In the genomic region with DNA sequence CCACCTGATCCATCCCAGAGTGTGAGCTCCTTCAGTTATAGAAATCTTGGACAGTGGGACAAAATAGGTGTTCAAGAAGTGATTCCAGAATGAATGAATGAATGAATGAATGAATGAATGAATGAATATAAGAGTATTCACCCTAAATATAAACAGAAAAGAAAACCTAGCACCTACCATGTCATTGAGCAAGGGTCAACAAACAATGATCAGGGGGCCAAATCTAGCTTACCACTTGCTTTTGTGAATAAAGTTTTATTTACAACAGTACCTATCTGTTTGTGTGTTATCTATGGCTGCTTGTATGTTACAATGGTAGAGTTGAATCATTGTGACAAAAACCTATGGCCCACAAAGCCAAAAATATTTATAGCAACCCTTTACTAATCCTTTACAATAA, we compare ENCODE assay signal across 2 cellular contexts.
TF ChIP-seq lines count a peak whose summit lies in the region.

No MANE protein-coding gene starts in this region.

TF ChIP-seq in GM12878, 131 proteins besides CTCF, POLR2A, EP300 and RAD21:
- TF ChIP-seq SUZ12 (IDR thresholded peaks at IDR 0.05; ENCODE audit: unreplicated experiment) (no peak), ZNF24 (IDR thresholded peaks at IDR 0.05) (peak; percentile 65; the same call in 1 of the 2 replicates), TCF12 (IDR thresholded peaks at IDR 0.05; ENCODE audit: low read depth, low read length) (no peak)
- TF ChIP-seq, protein P1, sequence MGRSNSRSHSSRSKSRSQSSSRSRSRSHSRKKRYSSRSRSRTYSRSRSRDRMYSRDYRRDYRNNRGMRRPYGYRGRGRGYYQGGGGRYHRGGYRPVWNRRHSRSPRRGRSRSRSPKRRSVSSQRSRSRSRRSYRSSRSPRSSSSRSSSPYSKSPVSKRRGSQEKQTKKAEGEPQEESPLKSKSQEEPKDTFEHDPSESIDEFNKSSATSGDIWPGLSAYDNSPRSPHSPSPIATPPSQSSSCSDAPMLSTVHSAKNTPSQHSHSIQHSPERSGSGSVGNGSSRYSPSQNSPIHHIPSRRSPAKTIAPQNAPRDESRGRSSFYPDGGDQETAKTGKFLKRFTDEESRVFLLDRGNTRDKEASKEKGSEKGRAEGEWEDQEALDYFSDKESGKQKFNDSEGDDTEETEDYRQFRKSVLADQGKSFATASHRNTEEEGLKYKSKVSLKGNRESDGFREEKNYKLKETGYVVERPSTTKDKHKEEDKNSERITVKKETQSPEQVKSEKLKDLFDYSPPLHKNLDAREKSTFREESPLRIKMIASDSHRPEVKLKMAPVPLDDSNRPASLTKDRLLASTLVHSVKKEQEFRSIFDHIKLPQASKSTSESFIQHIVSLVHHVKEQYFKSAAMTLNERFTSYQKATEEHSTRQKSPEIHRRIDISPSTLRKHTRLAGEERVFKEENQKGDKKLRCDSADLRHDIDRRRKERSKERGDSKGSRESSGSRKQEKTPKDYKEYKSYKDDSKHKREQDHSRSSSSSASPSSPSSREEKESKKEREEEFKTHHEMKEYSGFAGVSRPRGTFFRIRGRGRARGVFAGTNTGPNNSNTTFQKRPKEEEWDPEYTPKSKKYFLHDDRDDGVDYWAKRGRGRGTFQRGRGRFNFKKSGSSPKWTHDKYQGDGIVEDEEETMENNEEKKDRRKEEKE (IDR thresholded peaks at IDR 0.05), result no peak
- TF ChIP-seq, protein P2, sequence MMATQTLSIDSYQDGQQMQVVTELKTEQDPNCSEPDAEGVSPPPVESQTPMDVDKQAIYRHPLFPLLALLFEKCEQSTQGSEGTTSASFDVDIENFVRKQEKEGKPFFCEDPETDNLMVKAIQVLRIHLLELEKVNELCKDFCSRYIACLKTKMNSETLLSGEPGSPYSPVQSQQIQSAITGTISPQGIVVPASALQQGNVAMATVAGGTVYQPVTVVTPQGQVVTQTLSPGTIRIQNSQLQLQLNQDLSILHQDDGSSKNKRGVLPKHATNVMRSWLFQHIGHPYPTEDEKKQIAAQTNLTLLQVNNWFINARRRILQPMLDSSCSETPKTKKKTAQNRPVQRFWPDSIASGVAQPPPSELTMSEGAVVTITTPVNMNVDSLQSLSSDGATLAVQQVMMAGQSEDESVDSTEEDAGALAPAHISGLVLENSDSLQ (IDR thresholded peaks at IDR 0.05), result no peak
- TF ChIP-seq, protein P3, sequence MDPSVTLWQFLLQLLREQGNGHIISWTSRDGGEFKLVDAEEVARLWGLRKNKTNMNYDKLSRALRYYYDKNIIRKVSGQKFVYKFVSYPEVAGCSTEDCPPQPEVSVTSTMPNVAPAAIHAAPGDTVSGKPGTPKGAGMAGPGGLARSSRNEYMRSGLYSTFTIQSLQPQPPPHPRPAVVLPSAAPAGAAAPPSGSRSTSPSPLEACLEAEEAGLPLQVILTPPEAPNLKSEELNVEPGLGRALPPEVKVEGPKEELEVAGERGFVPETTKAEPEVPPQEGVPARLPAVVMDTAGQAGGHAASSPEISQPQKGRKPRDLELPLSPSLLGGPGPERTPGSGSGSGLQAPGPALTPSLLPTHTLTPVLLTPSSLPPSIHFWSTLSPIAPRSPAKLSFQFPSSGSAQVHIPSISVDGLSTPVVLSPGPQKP (IDR thresholded peaks at IDR 0.05; ENCODE audit: low read depth, low read length), result no peak
- TF ChIP-seq, protein P4, sequence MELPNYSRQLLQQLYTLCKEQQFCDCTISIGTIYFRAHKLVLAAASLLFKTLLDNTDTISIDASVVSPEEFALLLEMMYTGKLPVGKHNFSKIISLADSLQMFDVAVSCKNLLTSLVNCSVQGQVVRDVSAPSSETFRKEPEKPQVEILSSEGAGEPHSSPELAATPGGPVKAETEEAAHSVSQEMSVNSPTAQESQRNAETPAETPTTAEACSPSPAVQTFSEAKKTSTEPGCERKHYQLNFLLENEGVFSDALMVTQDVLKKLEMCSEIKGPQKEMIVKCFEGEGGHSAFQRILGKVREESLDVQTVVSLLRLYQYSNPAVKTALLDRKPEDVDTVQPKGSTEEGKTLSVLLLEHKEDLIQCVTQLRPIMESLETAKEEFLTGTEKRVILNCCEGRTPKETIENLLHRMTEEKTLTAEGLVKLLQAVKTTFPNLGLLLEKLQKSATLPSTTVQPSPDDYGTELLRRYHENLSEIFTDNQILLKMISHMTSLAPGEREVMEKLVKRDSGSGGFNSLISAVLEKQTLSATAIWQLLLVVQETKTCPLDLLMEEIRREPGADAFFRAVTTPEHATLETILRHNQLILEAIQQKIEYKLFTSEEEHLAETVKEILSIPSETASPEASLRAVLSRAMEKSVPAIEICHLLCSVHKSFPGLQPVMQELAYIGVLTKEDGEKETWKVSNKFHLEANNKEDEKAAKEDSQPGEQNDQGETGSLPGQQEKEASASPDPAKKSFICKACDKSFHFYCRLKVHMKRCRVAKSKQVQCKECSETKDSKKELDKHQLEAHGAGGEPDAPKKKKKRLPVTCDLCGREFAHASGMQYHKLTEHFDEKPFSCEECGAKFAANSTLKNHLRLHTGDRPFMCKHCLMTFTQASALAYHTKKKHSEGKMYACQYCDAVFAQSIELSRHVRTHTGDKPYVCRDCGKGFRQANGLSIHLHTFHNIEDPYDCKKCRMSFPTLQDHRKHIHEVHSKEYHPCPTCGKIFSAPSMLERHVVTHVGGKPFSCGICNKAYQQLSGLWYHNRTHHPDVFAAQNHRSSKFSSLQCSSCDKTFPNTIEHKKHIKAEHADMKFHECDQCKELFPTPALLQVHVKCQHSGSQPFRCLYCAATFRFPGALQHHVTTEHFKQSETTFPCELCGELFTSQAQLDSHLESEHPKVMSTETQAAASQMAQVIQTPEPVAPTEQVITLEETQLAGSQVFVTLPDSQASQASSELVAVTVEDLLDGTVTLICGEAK (IDR thresholded peaks at IDR 0.05; ENCODE audit: borderline replicate concordance), result peak; percentile 58
- TF ChIP-seq, protein P5, sequence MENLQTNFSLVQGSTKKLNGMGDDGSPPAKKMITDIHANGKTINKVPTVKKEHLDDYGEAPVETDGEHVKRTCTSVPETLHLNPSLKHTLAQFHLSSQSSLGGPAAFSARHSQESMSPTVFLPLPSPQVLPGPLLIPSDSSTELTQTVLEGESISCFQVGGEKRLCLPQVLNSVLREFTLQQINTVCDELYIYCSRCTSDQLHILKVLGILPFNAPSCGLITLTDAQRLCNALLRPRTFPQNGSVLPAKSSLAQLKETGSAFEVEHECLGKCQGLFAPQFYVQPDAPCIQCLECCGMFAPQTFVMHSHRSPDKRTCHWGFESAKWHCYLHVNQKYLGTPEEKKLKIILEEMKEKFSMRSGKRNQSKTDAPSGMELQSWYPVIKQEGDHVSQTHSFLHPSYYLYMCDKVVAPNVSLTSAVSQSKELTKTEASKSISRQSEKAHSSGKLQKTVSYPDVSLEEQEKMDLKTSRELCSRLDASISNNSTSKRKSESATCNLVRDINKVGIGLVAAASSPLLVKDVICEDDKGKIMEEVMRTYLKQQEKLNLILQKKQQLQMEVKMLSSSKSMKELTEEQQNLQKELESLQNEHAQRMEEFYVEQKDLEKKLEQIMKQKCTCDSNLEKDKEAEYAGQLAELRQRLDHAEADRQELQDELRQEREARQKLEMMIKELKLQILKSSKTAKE (IDR thresholded peaks at IDR 0.05; ENCODE audit: low read depth, poor library complexity, severe bottlenecking), result no peak

TF ChIP-seq in K562, 482 proteins besides CTCF, POLR2A, EP300 and RAD21:
- peak; percentile 65 for TF ChIP-seq ZNF24 (IDR thresholded peaks at IDR 0.05)
- no peak for TF ChIP-seq ZNF146 (CRISPR knock-in tag; IDR thresholded peaks at IDR 0.05; ENCODE audit: unreplicated experiment)
- TF ChIP-seq, protein P4 (IDR thresholded peaks at IDR 0.05), result peak; percentile 69
- TF ChIP-seq, protein P4 (CRISPR knock-in tag; IDR thresholded peaks at IDR 0.05), result no peak
TF ChIP-seq in K562: peak in this region for 2.
